ENCODE assay signal across 8 cellular contexts in the genomic region with DNA sequence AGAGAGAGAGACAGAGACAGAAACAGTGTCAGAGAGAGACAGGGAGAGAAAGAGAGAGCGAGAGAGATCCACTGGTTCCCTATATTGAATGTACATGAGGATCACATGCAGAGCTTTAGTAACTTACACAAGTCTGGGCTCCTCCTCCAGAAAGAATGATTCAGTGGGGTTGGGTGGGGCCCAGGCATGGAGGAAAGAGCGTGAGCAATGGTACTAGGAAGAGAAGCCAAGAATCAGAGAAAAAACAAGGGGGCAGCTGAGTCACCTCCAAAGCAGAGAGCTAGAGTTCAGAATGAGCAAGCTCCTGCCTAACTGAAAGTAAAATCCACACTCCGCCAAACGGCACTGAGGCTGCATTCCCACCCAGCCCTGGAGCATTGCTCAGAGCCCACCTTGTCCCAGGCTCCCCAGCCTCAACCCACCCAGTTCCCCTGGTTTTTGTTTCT.
DNase-seq lines count a peak whose midpoint lies in the region; ATAC-seq, FAIRE-seq and TF ChIP-seq lines count a peak whose summit lies in the region.

No MANE protein-coding gene starts in this region.

- H3K9me3 ChIP-seq in body of pancreas (no peaks in the 10 kb centered on the region), right lobe of liver (no peaks in the 10 kb centered on the region)

- H3K4me1 ChIP-seq in body of pancreas (no peaks in the 10 kb centered on the region), right lobe of liver (no peaks in the 10 kb centered on the region)

- WGBS in body of pancreas, 2 donors = 47 to 54% methylated on average over 4 of the region's 4 CpGs
- 24% methylated on average over 3 of the region's 4 CpGs for WGBS in right lobe of liver (ENCODE audit: insufficient coverage, low coverage, low lambda C conversion rate, missing lambda C conversion rate)

- no peaks in the 10 kb centered on the region for H3K27me3 ChIP-seq in body of pancreas
- H3K27me3 ChIP-seq in right lobe of liver = no peaks in the 10 kb centered on the region

- no peak for TF ChIP-seq POLR2A in body of pancreas (IDR thresholded peaks at IDR 0.05)
- no peak for TF ChIP-seq POLR2A in right lobe of liver (IDR thresholded peaks at IDR 0.05)

- DNase-seq in Ammon's horn (ENCODE audit: low spot score) (peak; percentile 16), HT1080 (ENCODE audit: low read depth) (peak; percentile 97), body of pancreas (peak in 3 of 4 donors; percentile 15 to 34 (median 28)), right lobe of liver (no peak), urothelium cell line (ENCODE audit: low spot score) (peak; percentile 73), globus pallidus (ENCODE audit: low spot score) (no peak)
- DNase-seq in stimulated activated CD8-positive, alpha-beta memory T cell treated with anti-CD3 and anti-CD28 coated beads, Interleukin-4, amount 100 ng/mL, for 48 hours = no peak

- ATAC-seq in body of pancreas = peak; percentile 40
- ATAC-seq in right lobe of liver = peak; percentile 43 to 97 (median 58)
- ATAC-seq in GM21526 (IDR thresholded peaks at IDR 0.05; ENCODE audit: low FRiP score, unreplicated experiment) = no peak

- H3K36me3 ChIP-seq in body of pancreas (replicated peaks in 1 of 2; ENCODE audit: insufficient read depth in 1 of 2, low read depth in 2 of 2) (no peaks in the 10 kb centered on the region), right lobe of liver (no peaks in the 10 kb centered on the region)

- TF ChIP-seq CTCF in body of pancreas (IDR thresholded peaks at IDR 0.05) (no peak), right lobe of liver (IDR thresholded peaks at IDR 0.05) (no peak)

- intact Hi-C loops in body of pancreas (cut with DNase I) = no loop called here
- intact Hi-C loops in right lobe of liver (cut with DNase I) = no loop called here

- H3K4me3 ChIP-seq in body of pancreas = no peak overlapping the region
- peak overlapping the region; percentile 2 to 40 (median 35) for H3K4me3 ChIP-seq in right lobe of liver

- no peak for FAIRE-seq in urothelium cell line (lab: Jason Lieb, UNC)

- peak overlapping the region in 1 of 4 donors; percentile 3 for H3K27ac ChIP-seq in body of pancreas
- no peak overlapping the region for H3K27ac ChIP-seq in right lobe of liver

Comparison
In these comparisons a context has a peak if more than half of its experiments do, and no peak if none do; other contexts are left out.
1. DNase-seq: peak in Ammon's horn (single experiment), HT1080 (single experiment), body of pancreas (3 of 4) and urothelium cell line (single experiment); none in right lobe of liver (0 of 3), stimulated activated CD8-positive, alpha-beta memory T cell treated with anti-CD3 and anti-CD28 coated beads, Interleukin-4, amount 100 ng/mL, for 48 hours (single experiment) and globus pallidus (single experiment).
2. H3K4me3 ChIP-seq: peak in right lobe of liver (3 of 3); none in body of pancreas (0 of 2).